In the genomic region with DNA sequence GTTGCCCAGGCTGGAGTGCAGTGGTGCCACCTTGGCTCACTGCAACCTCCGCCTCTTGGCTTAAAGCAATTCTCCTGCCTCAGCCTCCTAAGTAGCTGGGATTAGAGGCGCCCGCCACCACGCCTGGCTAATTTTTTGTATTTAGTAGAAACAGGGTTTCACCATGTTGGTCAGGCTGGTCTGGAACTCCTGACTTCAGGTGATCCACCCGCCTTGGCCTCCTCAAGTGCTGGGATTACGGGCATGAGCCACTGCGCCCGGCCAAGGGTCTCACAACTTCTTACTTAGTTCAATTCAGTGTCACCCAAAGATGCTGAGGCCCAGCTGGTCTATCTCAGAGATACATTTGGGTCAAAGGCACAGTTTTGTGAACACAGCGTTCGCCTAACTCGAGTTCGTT, we compare ENCODE assay signal across 2 cellular contexts. TPM values are rescaled to one million over a fixed set of nuclear protein-coding genes. Genes with fewer than 3 reads are reported as not detected.
"Had no signal": no experiment of that assay in that cellular context is flagged by ENCODE, and none has a peak within 500 bp of the region (broad histone marks: within the 10 kb centered on the region; RNA-seq: fewer than 3 reads in every experiment).

No MANE protein-coding gene starts in this region.

RNA-seq across cellular contexts. Expression of a gene that starts 15.6 kb away (rescaled TPM):
- total RNA-seq: HT-29 had no signal

RNA-seq across cellular contexts. Expression of a gene that starts 22.8 kb away (rescaled TPM):
- total RNA-seq: RPMI7951 had no signal
